In the genomic region with DNA sequence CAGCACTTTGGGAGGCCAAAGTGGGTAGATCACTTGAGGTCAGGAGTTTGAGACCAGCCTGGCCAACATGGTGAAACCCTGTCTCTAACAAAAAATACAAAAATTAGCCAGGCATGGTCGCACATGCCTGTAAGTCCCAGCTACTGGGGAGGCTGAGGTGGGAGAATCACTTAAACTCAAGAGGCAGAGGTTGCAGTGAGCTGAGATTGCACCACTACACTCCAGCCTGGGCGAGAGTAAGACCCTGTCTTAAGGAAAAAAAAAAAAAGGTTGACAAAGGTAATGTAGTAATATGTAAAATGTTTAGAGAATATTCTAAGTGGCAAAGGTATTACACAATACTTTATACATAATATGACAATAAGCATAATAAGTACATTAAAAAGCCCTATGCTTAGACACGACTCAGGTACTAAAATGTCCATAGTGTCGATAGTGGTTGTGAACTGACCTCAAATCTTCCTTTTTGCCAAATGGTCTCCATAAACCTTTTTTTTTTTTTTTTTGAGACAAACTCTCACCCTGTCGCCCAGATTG, we compare ENCODE assay signal across 30 cellular contexts.
"Had no signal": no experiment of that assay in that cellular context is flagged by ENCODE, and none has a peak within 500 bp of the region (broad histone marks: within the 10 kb centered on the region; RNA-seq: fewer than 3 reads in every experiment).

No MANE protein-coding gene starts in this region.

- H3K4me3 Mint-ChIP-seq: dendritic cell treated with granulocyte-macrophage colony-stimulating factor and Interleukin-4, amounts not matched to agents 40 ng/mL and 50 ng/mL, for 4 days; effector memory CD8-positive, alpha-beta T cell; endodermal cell; immature natural killer cell; memory B cell; naive thymus-derived CD8-positive, alpha-beta T cell had no signal

- H3K36me3 ChIP-seq: colonic mucosa had no signal

- H3K9me3 ChIP-seq: colonic mucosa, esophagus squamous epithelium, gastrocnemius medialis, heart left ventricle, mucosa of descending colon had no signal

- H3K27ac ChIP-seq: colonic mucosa, epithelial cell of prostate, esophagus squamous epithelium, gastrocnemius medialis, heart left ventricle, hepatocyte had no signal

- H3K4me3 ChIP-seq: colonic mucosa, esophagus squamous epithelium, gastrocnemius medialis, heart left ventricle, hepatocyte, lung, mucosa of descending colon had no signal

- H2AFZ ChIP-seq: hepatocyte had no signal

- ATAC-seq: effector memory CD8-positive, alpha-beta T cell; esophagus mucosa; gastrocnemius medialis; heart left ventricle; left colon; left lobe of liver; left ventricle myocardium superior; mucosa of descending colon; naive thymus-derived CD8-positive, alpha-beta T cell had no signal

- H3K27me3 Mint-ChIP-seq: dendritic cell treated with granulocyte-macrophage colony-stimulating factor and Interleukin-4, amounts not matched to agents 40 ng/mL and 50 ng/mL, for 4 days; effector memory CD8-positive, alpha-beta T cell; memory B cell; naive B cell; naive thymus-derived CD8-positive, alpha-beta T cell had no signal

- H3K4me2 ChIP-seq: hepatocyte had no signal

- H3K27ac Mint-ChIP-seq: dendritic cell treated with granulocyte-macrophage colony-stimulating factor and Interleukin-4, amounts not matched to agents 40 ng/mL and 50 ng/mL, for 4 days; endodermal cell; immature natural killer cell; memory B cell had no signal

- H3K4me1 Mint-ChIP-seq: endodermal cell had no signal

- H3K27me3 ChIP-seq: colonic mucosa, esophagus squamous epithelium, gastrocnemius medialis, heart left ventricle, hepatocyte had no signal

- DNase-seq: colonic mucosa; cortex of kidney; effector CD8-positive, alpha-beta T cell; effector memory CD8-positive, alpha-beta T cell; endodermal cell; erythroblast; esophagus squamous epithelium; foreskin fibroblast; foreskin melanocyte; gastrocnemius medialis; heart left ventricle; hypothalamus; immature natural killer cell; islet precursor cell; kidney; kidney glomerular epithelial cell; left colon; left ventricle myocardium superior; mammary epithelial cell; mesendoderm; mucosa of descending colon; naive B cell; naive thymus-derived CD8-positive, alpha-beta T cell had no signal

- H3K9me3 Mint-ChIP-seq: dendritic cell treated with granulocyte-macrophage colony-stimulating factor and Interleukin-4, amounts not matched to agents 40 ng/mL and 50 ng/mL, for 4 days; effector memory CD8-positive, alpha-beta T cell; endodermal cell; immature natural killer cell; memory B cell; naive B cell; naive thymus-derived CD8-positive, alpha-beta T cell had no signal

- H3K4me1 ChIP-seq: colonic mucosa, esophagus squamous epithelium, gastrocnemius medialis had no signal
